Comparison of ENCODE assay signal across 9 cellular contexts in the genomic region with DNA sequence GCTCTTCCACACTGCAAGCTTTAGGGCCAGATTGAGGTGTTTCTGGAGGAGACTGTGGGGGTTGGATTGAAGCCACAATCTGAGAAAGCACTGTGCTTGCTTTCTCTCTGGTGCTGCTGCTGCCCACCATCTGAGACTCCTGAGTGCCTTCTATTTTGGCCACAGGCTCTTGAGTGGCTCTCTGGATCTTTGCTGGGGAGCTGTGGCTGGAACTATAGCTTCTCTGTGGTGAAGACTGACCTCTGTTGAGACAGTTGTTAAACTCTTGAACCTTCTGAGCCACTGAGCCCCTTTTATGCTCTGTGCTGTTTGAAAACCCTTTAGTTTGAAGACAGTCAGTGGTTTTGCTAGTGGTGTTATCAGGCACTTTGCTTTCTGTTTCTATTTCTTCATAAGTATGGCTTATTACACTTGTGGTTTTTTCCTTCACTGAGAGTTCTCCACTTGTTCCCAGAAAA.
DNase-seq lines count a peak whose midpoint lies in the region; ATAC-seq and TF ChIP-seq lines count a peak whose summit lies in the region.
"Had no signal": no experiment of that assay in that cellular context is flagged by ENCODE, and none has a peak within 500 bp of the region (broad histone marks: within the 10 kb centered on the region; RNA-seq: fewer than 3 reads in every experiment).

No MANE protein-coding gene starts in this region.

- H3K36me3 Mint-ChIP-seq in activated T-helper 1 cell treated with anti-CD3 and anti-CD28 coated beads, Interleukin-12 subunit alpha, Interleukin-12 subunit beta, Interleukin-2, Interleukin-4 antibody, amounts not matched to agents 30 ng/mL and 10 ng/mL and 1 ng/mL, durations not matched to agents 14 hours and 24 hours and 36 hours (ENCODE audit: low read depth), result peaks cover 8% of the 10 kb centered on the region

- H3K27ac Mint-ChIP-seq in activated T-helper 1 cell treated with anti-CD3 and anti-CD28 coated beads, Interleukin-12 subunit alpha, Interleukin-12 subunit beta, Interleukin-2, Interleukin-4 antibody, amounts not matched to agents 30 ng/mL and 10 ng/mL and 1 ng/mL, durations not matched to agents 14 hours and 24 hours and 36 hours, result peak overlapping the region; percentile 78

- H3K27me3 ChIP-seq in upper lobe of right lung, result no peaks in the 10 kb centered on the region
- H3K27me3 ChIP-seq: colonic mucosa had no signal

- peak; percentile 11 for DNase-seq in stimulated activated CD4-positive, alpha-beta T cell treated with anti-CD3 and anti-CD28 coated beads, Interleukin-4, amount 100 ng/mL, for 24 hours
- no peak for DNase-seq in stimulated activated CD4-positive, alpha-beta T cell treated with anti-CD3 and anti-CD28 coated beads, Interleukin-2, amount 100 ng/mL, for 24 hours
- peak; percentile 17 for DNase-seq in activated T-helper 1 cell treated with anti-CD3 and anti-CD28 coated beads, Interleukin-12 subunit alpha, Interleukin-12 subunit beta, Interleukin-2, Interleukin-4 antibody, amounts not matched to agents 30 ng/mL and 10 ng/mL and 1 ng/mL, durations not matched to agents 14 hours and 24 hours and 36 hours (ENCODE audit: low spot score)
- DNase-seq in upper lobe of right lung, result no peak
- DNase-seq in occipital lobe (lab: John Stamatoyannopoulos, UW), result no peak
- no peak for DNase-seq in Ammon's horn (ENCODE audit: low spot score)
- no peak for DNase-seq in foreskin fibroblast
- DNase-seq: colonic mucosa had no signal

- H3K27me3 Mint-ChIP-seq in activated T-helper 1 cell treated with anti-CD3 and anti-CD28 coated beads, Interleukin-12 subunit alpha, Interleukin-12 subunit beta, Interleukin-2, Interleukin-4 antibody, amounts not matched to agents 30 ng/mL and 10 ng/mL and 1 ng/mL, durations not matched to agents 14 hours and 24 hours and 36 hours (ENCODE audit: insufficient read depth), result no peaks in the 10 kb centered on the region

- TF ChIP-seq CTCF in upper lobe of right lung (IDR thresholded peaks at IDR 0.05), result no peak
- no peak for TF ChIP-seq CTCF in foreskin fibroblast (IDR thresholded peaks at IDR 0.05; ENCODE audit: low read depth, low read length)

- H3K27ac ChIP-seq in upper lobe of right lung, result no peak overlapping the region
- H3K27ac ChIP-seq: colonic mucosa had no signal

- H3K4me3 ChIP-seq in upper lobe of right lung, result no peak overlapping the region
- no peak overlapping the region for H3K4me3 ChIP-seq in foreskin fibroblast (ENCODE audit: low read depth in 1 of 2, low read length in 2 of 2)
- H3K4me3 ChIP-seq: colonic mucosa had no signal

- ATAC-seq in HG03108 (IDR thresholded peaks at IDR 0.05; ENCODE audit: unreplicated experiment) (peak; percentile 40), upper lobe of right lung (peak; percentile 54)

- intact Hi-C loops in activated T-helper 1 cell treated with anti-CD3 and anti-CD28 coated beads, Interleukin-12 subunit alpha, Interleukin-12 subunit beta, Interleukin-2, Interleukin-4 antibody, amounts not matched to agents 30 ng/mL and 10 ng/mL and 1 ng/mL, durations not matched to agents 14 hours and 24 hours and 36 hours (cut with micrococcal nuclease), result loop anchor here (1.0 kb wide), 1 partner anchor 9 kb away; no protein-coding TSS in a partner anchor
- intact Hi-C loops in upper lobe of right lung (cut with DNase I), result no loop called here

- H3K9me3 Mint-ChIP-seq in activated T-helper 1 cell treated with anti-CD3 and anti-CD28 coated beads, Interleukin-12 subunit alpha, Interleukin-12 subunit beta, Interleukin-2, Interleukin-4 antibody, amounts not matched to agents 30 ng/mL and 10 ng/mL and 1 ng/mL, durations not matched to agents 14 hours and 24 hours and 36 hours, result no peaks in the 10 kb centered on the region

- peak overlapping the region; percentile 35 for H3K4me3 Mint-ChIP-seq in activated T-helper 1 cell treated with anti-CD3 and anti-CD28 coated beads, Interleukin-12 subunit alpha, Interleukin-12 subunit beta, Interleukin-2, Interleukin-4 antibody, amounts not matched to agents 30 ng/mL and 10 ng/mL and 1 ng/mL, durations not matched to agents 14 hours and 24 hours and 36 hours

- H3K9me3 ChIP-seq in upper lobe of right lung, result no peaks in the 10 kb centered on the region
- H3K9me3 ChIP-seq: colonic mucosa had no signal

- peaks cover 52% of the 10 kb centered on the region for H3K4me1 Mint-ChIP-seq in activated T-helper 1 cell treated with anti-CD3 and anti-CD28 coated beads, Interleukin-12 subunit alpha, Interleukin-12 subunit beta, Interleukin-2, Interleukin-4 antibody, amounts not matched to agents 30 ng/mL and 10 ng/mL and 1 ng/mL, durations not matched to agents 14 hours and 24 hours and 36 hours (ENCODE audit: low read depth)

- no peaks in the 10 kb centered on the region for H3K4me1 ChIP-seq in upper lobe of right lung
- H3K4me1 ChIP-seq: colonic mucosa had no signal

- peaks cover 6% of the 10 kb centered on the region for H3K36me3 ChIP-seq in upper lobe of right lung
- H3K36me3 ChIP-seq: colonic mucosa had no signal

Comparison
In these comparisons a context has a peak if more than half of its experiments do, and no peak if none do; other contexts are left out.
1. DNase-seq: peak in stimulated activated CD4-positive, alpha-beta T cell treated with anti-CD3 and anti-CD28 coated beads, Interleukin-4, amount 100 ng/mL, for 24 hours (single experiment) and activated T-helper 1 cell treated with anti-CD3 and anti-CD28 coated beads, Interleukin-12 subunit alpha, Interleukin-12 subunit beta, Interleukin-2, Interleukin-4 antibody, amounts not matched to agents 30 ng/mL and 10 ng/mL and 1 ng/mL, durations not matched to agents 14 hours and 24 hours and 36 hours (single experiment); none in stimulated activated CD4-positive, alpha-beta T cell treated with anti-CD3 and anti-CD28 coated beads, Interleukin-2, amount 100 ng/mL, for 24 hours (0 of 2), upper lobe of right lung (single experiment), occipital lobe (single experiment), Ammon's horn (single experiment) and foreskin fibroblast (0 of 2).